In genomic region chr10:50936335-50936734, GRCh38 we compare ENCODE assay signal across 18 cellular contexts. TPM values are rescaled to one million over a fixed set of nuclear protein-coding genes. Genes with fewer than 3 reads are reported as not detected.
DNase-seq lines count a peak whose midpoint lies in the region; ATAC-seq and TF ChIP-seq lines count a peak whose summit lies in the region.
"Had no signal": no experiment of that assay in that cellular context is flagged by ENCODE, and none has a peak within 500 bp of the region (broad histone marks: within the 10 kb centered on the region; RNA-seq: fewer than 3 reads in every experiment).

No MANE protein-coding gene starts in this region.

- no peaks in the 10 kb centered on the region for H3K27me3 Mint-ChIP-seq in activated naive CD4-positive, alpha-beta T cell treated with anti-CD3 and anti-CD28 coated beads, Interleukin-2, amount 10 ng/mL, durations not matched to agents 7 days and 5 days
- peaks cover 2% of the 10 kb centered on the region for H3K27me3 Mint-ChIP-seq in endodermal cell (ENCODE audit: insufficient read depth)

- H3K27ac ChIP-seq in GM23248 (no peak overlapping the region), endodermal cell (ENCODE audit: low read depth, low read length) (no peak overlapping the region)
- H3K27ac ChIP-seq: C4-2B, HL-60 had no signal

- H3K9me3 ChIP-seq in GM23248 (ENCODE audit: low read depth) (no peaks in the 10 kb centered on the region), mucosa of descending colon (no peaks in the 10 kb centered on the region), endodermal cell (ENCODE audit: control insufficient read depth, low read length) (no peaks in the 10 kb centered on the region)
- H3K9me3 ChIP-seq: Caco-2 had no signal

- H2AFZ ChIP-seq in GM23248, result no peak overlapping the region

- no peak overlapping the region for H3K4me3 Mint-ChIP-seq in activated naive CD4-positive, alpha-beta T cell treated with anti-CD3 and anti-CD28 coated beads, Interleukin-2, amount 10 ng/mL, durations not matched to agents 7 days and 5 days
- H3K4me3 Mint-ChIP-seq in endodermal cell, result no peak overlapping the region
- H3K4me3 Mint-ChIP-seq: CD4-positive, alpha-beta T cell; HFFc6 had no signal

- H3K4me3 ChIP-seq in GM23248, result no peak overlapping the region
- H3K4me3 ChIP-seq in epithelial cell of esophagus (ENCODE audit: low read length), result no peak overlapping the region
- H3K4me3 ChIP-seq in mucosa of descending colon, result no peak overlapping the region
- no peak overlapping the region for H3K4me3 ChIP-seq in endodermal cell (ENCODE audit: low read length)

- CTCF ChIA-PET in activated naive CD4-positive, alpha-beta T cell treated with anti-CD3 and anti-CD28 coated beads, Interleukin-2, amount 10 ng/mL, durations not matched to agents 7 days and 5 days (lab: Charles Lee), result no interaction called here

- H3K9me2 ChIP-seq in GM23248 (ENCODE audit: insufficient read depth), result no peaks in the 10 kb centered on the region

- peak; percentile 48 for DNase-seq in GM23248
- peak; percentile 5 for DNase-seq in M059J (ENCODE audit: low read depth)
- peak; percentile 17 for DNase-seq in epithelial cell of esophagus (ENCODE audit: low read depth)
- no peak for DNase-seq in mucosa of descending colon
- DNase-seq in activated naive CD4-positive, alpha-beta T cell treated with anti-CD3 and anti-CD28 coated beads, Interleukin-2, amount 10 ng/mL, durations not matched to agents 7 days and 5 days, result no peak
- DNase-seq in endodermal cell, result no peak
- DNase-seq: ACHN; Caco-2; CD4-positive, alpha-beta T cell; GOT3; H7; HFFc6; IMR-90 had no signal

- intact Hi-C loops in mucosa of descending colon (cut with DNase I, micrococcal nuclease), result no loop called here

- no peaks in the 10 kb centered on the region for H3K36me3 Mint-ChIP-seq in activated naive CD4-positive, alpha-beta T cell treated with anti-CD3 and anti-CD28 coated beads, Interleukin-2, amount 10 ng/mL, durations not matched to agents 7 days and 5 days
- no peaks in the 10 kb centered on the region for H3K36me3 Mint-ChIP-seq in endodermal cell (ENCODE audit: low read depth)

- H3K9ac ChIP-seq in GM23248 (no peak overlapping the region), endodermal cell (ENCODE audit: extremely low read depth, low read length, poor library complexity, severe bottlenecking) (no peak overlapping the region)

- TF ChIP-seq CTCF in epithelial cell of esophagus (IDR thresholded peaks at IDR 0.05; ENCODE audit: insufficient read depth, low read depth, low read length, missing control alignments) (no peak), mucosa of descending colon (IDR thresholded peaks at IDR 0.05) (no peak), endodermal cell (conservative IDR thresholded peaks at IDR 0.05) (no peak)

- H3K79me2 ChIP-seq in GM23248 (ENCODE audit: insufficient read depth), result no peaks in the 10 kb centered on the region

- H3K4me1 Mint-ChIP-seq in activated naive CD4-positive, alpha-beta T cell treated with anti-CD3 and anti-CD28 coated beads, Interleukin-2, amount 10 ng/mL, durations not matched to agents 7 days and 5 days, result no peaks in the 10 kb centered on the region
- no peaks in the 10 kb centered on the region for H3K4me1 Mint-ChIP-seq in endodermal cell

- peaks cover 16% of the 10 kb centered on the region for H3K4me1 ChIP-seq in GM23248 (ENCODE audit: insufficient read depth)
- no peaks in the 10 kb centered on the region for H3K4me1 ChIP-seq in mucosa of descending colon (ENCODE audit: low read depth)
- no peaks in the 10 kb centered on the region for H3K4me1 ChIP-seq in endodermal cell (ENCODE audit: control insufficient read depth, insufficient read depth, low read length)
- H3K4me1 ChIP-seq: Caco-2 had no signal

- ATAC-seq in mucosa of descending colon (peak; percentile 37), GM19452 (IDR thresholded peaks at IDR 0.05; ENCODE audit: unreplicated experiment) (no peak)
- ATAC-seq: HCT116 had no signal

- in situ Hi-C loops in GM23248 (cut with MboI), result no loop called here

- no peak overlapping the region for H3K4me2 ChIP-seq in GM23248 (ENCODE audit: unreplicated experiment)

- H3K36me3 ChIP-seq in GM23248 (ENCODE audit: low read depth) (no peaks in the 10 kb centered on the region), mucosa of descending colon (ENCODE audit: low read depth) (no peaks in the 10 kb centered on the region), endodermal cell (ENCODE audit: control insufficient read depth, insufficient read depth, low read length) (no peaks in the 10 kb centered on the region)

- no peak overlapping the region for H3K27ac Mint-ChIP-seq in activated naive CD4-positive, alpha-beta T cell treated with anti-CD3 and anti-CD28 coated beads, Interleukin-2, amount 10 ng/mL, durations not matched to agents 7 days and 5 days
- H3K27ac Mint-ChIP-seq in endodermal cell, result no peak overlapping the region
- H3K27ac Mint-ChIP-seq: CD4-positive, alpha-beta T cell; HFFc6 had no signal

- no peaks in the 10 kb centered on the region for H3F3A ChIP-seq in GM23248 (ENCODE audit: insufficient read depth)

- no peaks in the 10 kb centered on the region for H3K9me3 Mint-ChIP-seq in activated naive CD4-positive, alpha-beta T cell treated with anti-CD3 and anti-CD28 coated beads, Interleukin-2, amount 10 ng/mL, durations not matched to agents 7 days and 5 days
- H3K9me3 Mint-ChIP-seq in endodermal cell, result no peaks in the 10 kb centered on the region
- H3K9me3 Mint-ChIP-seq: CD4-positive, alpha-beta T cell; HFFc6 had no signal

- no peaks in the 10 kb centered on the region for H3K27me3 ChIP-seq in GM23248 (replicated peaks; ENCODE audit: insufficient read depth)
- no peaks in the 10 kb centered on the region for H3K27me3 ChIP-seq in endodermal cell (ENCODE audit: control insufficient read depth, insufficient read depth, low read length, poor library complexity, severe bottlenecking)

- no peaks in the 10 kb centered on the region for H4K20me1 ChIP-seq in GM23248 (ENCODE audit: insufficient read depth)

RNA-seq across cellular contexts. Expression of gene A1CF, which starts 50.9 kb away (rescaled TPM):
- not detected in 2 replicates for total RNA-seq in GM23248 (2014; rRNA removed; shearing (Covaris generic))
- polyA plus RNA-seq in GM23248 (2016; fragmentation: Nextera tagmentation; extraction: Ambion mirVana), result not detected in 2 replicates
- not detected in 2 replicates for total RNA-seq in M059J (2014; rRNA removed; shearing (Covaris generic))
- total RNA-seq in mucosa of descending colon (10 to 100 TPM; 25.3 to 74.8 (median 33.1) TPM), endodermal cell (1 to 10 TPM in 1 of 2 donors, under 1 TPM in 1; 0.33 to 1.9 TPM)
- polyA plus RNA-seq in endodermal cell (2013, experiment 1 of 2), result 0.18 TPM
- polyA plus RNA-seq in endodermal cell (2013, experiment 2 of 2), result 0.04 TPM
- total RNA-seq: CD4-positive, alpha-beta T cell; H7; HFFc6; IMR-90 had no signal
- polyA plus RNA-seq: BJ, IMR-90 had no signal

Comparison
In these comparisons a context has a peak if more than half of its experiments do, and no peak if none do; other contexts are left out.
1. DNase-seq: peak in GM23248 (single experiment), M059J (single experiment) and epithelial cell of esophagus (single experiment); none in mucosa of descending colon (0 of 3), activated naive CD4-positive, alpha-beta T cell treated with anti-CD3 and anti-CD28 coated beads, Interleukin-2, amount 10 ng/mL, durations not matched to agents 7 days and 5 days (single experiment) and endodermal cell (single experiment).
2. RNA of gene A1CF, which starts 50.9 kb away (total RNA-seq): 25.3 to 74.8 TPM in mucosa of descending colon; 0.33 to 1.9 TPM in endodermal cell, not detected in GM23248 and not detected in M059J; every median in the first group is over 4 times any median in the second.